Comparison of ENCODE assay signal across 20 cellular contexts in the genomic region with DNA sequence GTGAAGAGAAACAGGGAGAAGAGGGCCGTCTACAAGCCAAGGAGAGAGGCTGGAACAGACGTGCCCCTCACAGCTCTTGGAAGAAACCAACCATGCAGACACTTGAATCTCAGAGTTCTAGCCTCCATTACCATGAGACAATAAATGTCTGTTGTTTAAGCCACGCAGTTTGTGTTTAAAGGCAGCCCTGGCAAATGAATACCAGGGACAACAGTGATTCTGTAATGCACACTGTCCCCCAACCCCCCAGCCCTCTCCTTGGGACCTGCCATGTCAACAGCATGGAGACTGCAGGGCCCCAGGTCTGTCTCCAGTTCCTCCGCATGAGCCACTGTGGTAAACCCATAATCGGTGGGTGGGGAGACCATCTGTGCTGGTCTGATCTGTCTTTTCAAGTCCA.
DNase-seq lines count a peak whose midpoint lies in the region; ATAC-seq lines count a peak whose summit lies in the region.
"Had no signal": no experiment of that assay in that cellular context is flagged by ENCODE, and none has a peak within 500 bp of the region (broad histone marks: within the 10 kb centered on the region; RNA-seq: fewer than 3 reads in every experiment).

No MANE protein-coding gene starts in this region.

- no peaks in the 10 kb centered on the region for H3K27me3 ChIP-seq in HAP-1 (ENCODE audit: low read depth)
- H3K27me3 ChIP-seq: BLaER1 treated with 17β-estradiol and CSF1 and Interleukin-3, amounts not matched to agents 10 nM and 100 nM had no signal

- peaks cover 14% of the 10 kb centered on the region for H3K4me1 ChIP-seq in HAP-1

- H3K4me3 ChIP-seq in HAP-1, result no peak overlapping the region
- H3K4me3 ChIP-seq: BLaER1 treated with 17β-estradiol and CSF1 and Interleukin-3, amounts not matched to agents 10 nM and 100 nM; GM12878 had no signal

- H3K4me1 Mint-ChIP-seq in activated CD4-positive, alpha-beta T cell treated with anti-CD3 and anti-CD28 coated beads, Interleukin-2, amount 10 ng/mL, durations not matched to agents 24 days and 14 days, result peaks cover 39% of the 10 kb centered on the region
- H3K4me1 Mint-ChIP-seq in T-helper 17 cell, result peaks cover 40% of the 10 kb centered on the region

- H3K36me3 ChIP-seq in HAP-1 (replicated peaks), result no peaks in the 10 kb centered on the region
- H3K36me3 ChIP-seq: BLaER1 treated with 17β-estradiol and CSF1 and Interleukin-3, amounts not matched to agents 10 nM and 100 nM had no signal

- H3K27ac ChIP-seq in caudate nucleus (ENCODE audit: low read depth, low read length), result peak overlapping the region; percentile 29
- H3K27ac ChIP-seq: BLaER1 treated with 17β-estradiol and CSF1 and Interleukin-3, amounts not matched to agents 10 nM and 100 nM had no signal

- peaks cover 31% of the 10 kb centered on the region for H3K27me3 Mint-ChIP-seq in activated CD4-positive, alpha-beta T cell treated with anti-CD3 and anti-CD28 coated beads, Interleukin-2, amount 10 ng/mL, durations not matched to agents 24 days and 14 days
- no peaks in the 10 kb centered on the region for H3K27me3 Mint-ChIP-seq in T-helper 17 cell
- H3K27me3 Mint-ChIP-seq: B cell; CD8-positive, alpha-beta memory T cell; IgD-negative memory B cell had no signal

- no peak overlapping the region for H3K27ac Mint-ChIP-seq in activated CD4-positive, alpha-beta T cell treated with anti-CD3 and anti-CD28 coated beads, Interleukin-2, amount 10 ng/mL, durations not matched to agents 24 days and 14 days
- peak overlapping the region; percentile 56 for H3K27ac Mint-ChIP-seq in T-helper 17 cell
- H3K27ac Mint-ChIP-seq: B cell; CD8-positive, alpha-beta memory T cell; H9 had no signal

- no peak for ATAC-seq in T-helper 17 cell
- no peak for ATAC-seq in HG02588 (IDR thresholded peaks at IDR 0.05; ENCODE audit: unreplicated experiment)
- ATAC-seq in GM21381 (IDR thresholded peaks at IDR 0.05; ENCODE audit: unreplicated experiment), result no peak
- ATAC-seq: GM12878, HepG2 had no signal

- no peak overlapping the region for H3K4me3 Mint-ChIP-seq in activated CD4-positive, alpha-beta T cell treated with anti-CD3 and anti-CD28 coated beads, Interleukin-2, amount 10 ng/mL, durations not matched to agents 24 days and 14 days
- no peak overlapping the region for H3K4me3 Mint-ChIP-seq in T-helper 17 cell
- H3K4me3 Mint-ChIP-seq: B cell, H9, IgD-negative memory B cell had no signal

- peaks cover 3% of the 10 kb centered on the region for H3K36me3 Mint-ChIP-seq in activated CD4-positive, alpha-beta T cell treated with anti-CD3 and anti-CD28 coated beads, Interleukin-2, amount 10 ng/mL, durations not matched to agents 24 days and 14 days (ENCODE audit: low read depth)
- H3K36me3 Mint-ChIP-seq in T-helper 17 cell (ENCODE audit: low read depth), result peaks cover 4% of the 10 kb centered on the region

- peaks cover 6% of the 10 kb centered on the region for H3K9me3 Mint-ChIP-seq in activated CD4-positive, alpha-beta T cell treated with anti-CD3 and anti-CD28 coated beads, Interleukin-2, amount 10 ng/mL, durations not matched to agents 24 days and 14 days
- H3K9me3 Mint-ChIP-seq: CD8-positive, alpha-beta memory T cell; H9 had no signal

- intact Hi-C loops in activated CD4-positive, alpha-beta T cell treated with anti-CD3 and anti-CD28 coated beads, Interleukin-2, amount 10 ng/mL, durations not matched to agents 24 days and 14 days (cut with micrococcal nuclease), result loop anchor here (10.0 kb wide), 2 partner anchors 631 to 1209 kb away; a partner anchor contains a TSS

- peak; percentile 52 for DNase-seq in activated CD4-positive, alpha-beta T cell treated with anti-CD3 and anti-CD28 coated beads, Interleukin-2, amount 10 ng/mL, durations not matched to agents 24 days and 14 days
- DNase-seq in activated CD4-positive, alpha-beta T cell treated with anti-CD3 and anti-CD28 coated beads for 48 hours, result no peak
- DNase-seq in T-helper 17 cell (no peak), caudate nucleus (lab: John Stamatoyannopoulos, UW) (no peak), HAP-1 (ENCODE audit: low spot score in 2 of 2) (no peak)
- DNase-seq: 8988T; CD8-positive, alpha-beta memory T cell; COR-L47; DMS 273 treated with DMSO at 0.1 percent for 48 hours; DMS53; DND-41; EL; H9 had no signal

- H3K9me3 ChIP-seq in T-helper 17 cell (ENCODE audit: control insufficient read depth, low read length, poor library complexity, severe bottlenecking) (no peaks in the 10 kb centered on the region), HAP-1 (no peaks in the 10 kb centered on the region)
- H3K9me3 ChIP-seq: BLaER1 treated with 17β-estradiol and CSF1 and Interleukin-3, amounts not matched to agents 10 nM and 100 nM had no signal

- in situ Hi-C loops in HAP-1 (cut with MboI; ENCODE audit: low sequenced_read_pairs), result loop anchor here (5.0 kb wide), 1 partner anchor 356 kb away; no protein-coding TSS in a partner anchor
